10 cellular contexts compared by ENCODE assay signal in genomic region chr17:48244121-48244711, GRCh38.
DNase-seq lines count a peak whose midpoint lies in the region; ATAC-seq and TF ChIP-seq lines count a peak whose summit lies in the region.
"Had no signal": no experiment of that assay in that cellular context is flagged by ENCODE, and none has a peak within 500 bp of the region (broad histone marks: within the 10 kb centered on the region; RNA-seq: fewer than 3 reads in every experiment).

No MANE protein-coding gene starts in this region.

- H3K9me3 Mint-ChIP-seq in GM23338 (no peaks in the 10 kb centered on the region), T-cell (no peaks in the 10 kb centered on the region)

- DNase-seq in AG10803 (ENCODE audit: low read depth) (peak; percentile 54), GM23338 (ENCODE audit: low spot score) (no peak), T-cell (no peak), hepatocyte (ENCODE audit: low spot score) (peak; percentile 65), T-helper 9 cell (no peak), NCI-H2227 (lab: John Stamatoyannopoulos, UW; ENCODE audit: unreplicated experiment) (no peak), NCI-H1436 treated with DMSO at 0.1 percent for 48 hours (lab: John Stamatoyannopoulos, UW) (no peak)
- DNase-seq: activated CD4-positive, alpha-beta T cell treated with anti-CD3 and anti-CD28 coated beads, Interleukin-2, amount 50 U/mL, for 4 hours; NCI-H2029 had no signal

- H4K20me1 ChIP-seq in GM23338 (replicated peaks; ENCODE audit: insufficient read depth), result no peaks in the 10 kb centered on the region
- H4K20me1 ChIP-seq in hepatocyte (ENCODE audit: insufficient read depth, poor library complexity, severe bottlenecking), result no peaks in the 10 kb centered on the region

- no peak overlapping the region for H3K4me3 Mint-ChIP-seq in GM23338
- H3K4me3 Mint-ChIP-seq in T-cell, result no peak overlapping the region

- H3K27ac Mint-ChIP-seq in GM23338 (no peak overlapping the region), T-cell (peak overlapping the region in 1 of 2 donors; percentile 37)

- H3K4me1 Mint-ChIP-seq in GM23338 (peaks cover 30% of the 10 kb centered on the region), T-cell (peaks cover 72 to 76% (median 75%) of the 10 kb centered on the region in 3 donors)

- no peak overlapping the region for H3K4me2 ChIP-seq in GM23338
- H3K4me2 ChIP-seq in hepatocyte, result peak overlapping the region; percentile 12

- H3K36me3 ChIP-seq in GM23338 (ENCODE audit: insufficient read depth) (no peaks in the 10 kb centered on the region), hepatocyte (replicated peaks; ENCODE audit: insufficient read depth, low read depth) (no peaks in the 10 kb centered on the region)

- H3K9me2 ChIP-seq in GM23338 (ENCODE audit: insufficient read depth) (no peaks in the 10 kb centered on the region), hepatocyte (replicated peaks; ENCODE audit: insufficient read depth) (no peaks in the 10 kb centered on the region)

- POLR2A ChIA-PET in T-cell (lab: Charles Lee), result interaction anchor here in 1 of 2 donors (0.6 kb wide), 1 partner anchor 10 kb away, joined by 4 read pairs; no protein-coding TSS in a partner anchor

- no peak overlapping the region for H3K27ac ChIP-seq in GM23338 (ENCODE audit: low read depth)
- peak overlapping the region; percentile 81 for H3K27ac ChIP-seq in hepatocyte

- no peaks in the 10 kb centered on the region for H3K36me3 Mint-ChIP-seq in GM23338 (ENCODE audit: low read depth)
- H3K36me3 Mint-ChIP-seq in T-cell, result peaks cover 10% of the 10 kb centered on the region

- H3K27me3 ChIP-seq in GM23338 (ENCODE audit: insufficient read depth) (no peaks in the 10 kb centered on the region), hepatocyte (no peaks in the 10 kb centered on the region)

- no peak for TF ChIP-seq CTCF in AG10803 (conservative IDR thresholded peaks at IDR 0.05; ENCODE audit: low read length)
- TF ChIP-seq CTCF in GM23338 (conservative IDR thresholded peaks at IDR 0.05; ENCODE audit: low read depth in 2 of 2), result 0 out of 4 replicates have a peak, but pooled peaks of 1 of the 2 experiments have one; percentile 2
- no peak for TF ChIP-seq CTCF in hepatocyte (IDR thresholded peaks at IDR 0.05; ENCODE audit: poor library complexity)

- H3F3A ChIP-seq in GM23338 (replicated peaks; ENCODE audit: low read depth), result no peaks in the 10 kb centered on the region

- CTCF ChIA-PET in T-cell (lab: Charles Lee), result interaction anchor here (0.6 to 1.9 kb wide), 4 partner anchors 16 to 248 kb away, joined by 3 to 6 read pairs (median 4); no protein-coding TSS in a partner anchor

- WGBS in hepatocyte (ENCODE audit: low lambda C conversion rate, missing lambda C conversion rate), result 10% methylated on average over 3 of the region's 3 CpGs

- H3K27me3 Mint-ChIP-seq in GM23338 (ENCODE audit: insufficient read depth, low read depth, poor library complexity) (no peaks in the 10 kb centered on the region), T-cell (no peaks in the 10 kb centered on the region)

- H3K4me3 ChIP-seq in AG10803 (ENCODE audit: low read length) (no peak overlapping the region), GM23338 (no peak overlapping the region), hepatocyte (no peak overlapping the region)

- H2AFZ ChIP-seq in GM23338 (peak overlapping the region; percentile 44), hepatocyte (no peak overlapping the region)

- H3K4me1 ChIP-seq in GM23338 (ENCODE audit: insufficient read depth) (peaks cover 4% of the 10 kb centered on the region; the same call in 1 of the 2 replicates), hepatocyte (ENCODE audit: insufficient read depth) (peaks cover 49% of the 10 kb centered on the region)

- no peaks in the 10 kb centered on the region for H3K9me3 ChIP-seq in hepatocyte (ENCODE audit: low read depth)

- ATAC-seq in GM23338 (no peak), T-cell (replicated peaks in 1 of 4) (peak; percentile 45 to 63 (median 56)), GM19452 (IDR thresholded peaks at IDR 0.05; ENCODE audit: unreplicated experiment) (no peak)

- H3K79me2 ChIP-seq in GM23338 (replicated peaks; ENCODE audit: insufficient read depth) (no peaks in the 10 kb centered on the region), hepatocyte (no peaks in the 10 kb centered on the region)

TF ChIP-seq in GM23338, 12 proteins besides CTCF, POLR2A, EP300 and RAD21:
- no peak for TF ChIP-seq STAT1 (IDR thresholded peaks at IDR 0.05; ENCODE audit: unreplicated experiment)
- no peak for TF ChIP-seq NANOG (IDR thresholded peaks at IDR 0.05; ENCODE audit: borderline replicate concordance)
- TF ChIP-seq ETS1 (IDR thresholded peaks at IDR 0.05), result no peak
- no peak for TF ChIP-seq CREB1 (CRISPR knock-in tag; IDR thresholded peaks at IDR 0.05; ENCODE audit: low read depth)
- no peak for TF ChIP-seq ZNF114 (CRISPR knock-in tag; IDR thresholded peaks at IDR 0.05)
- no peak for TF ChIP-seq ZNF462 (CRISPR knock-in tag; IDR thresholded peaks at IDR 0.05)

Comparison
In these comparisons a context has a peak if more than half of its experiments do, and no peak if none do; other contexts are left out.
1. DNase-seq: peak in AG10803 (single experiment) and hepatocyte (single experiment); none in GM23338 (single experiment), T-cell (0 of 34), T-helper 9 cell (single experiment), NCI-H2227 (single experiment) and NCI-H1436 treated with DMSO at 0.1 percent for 48 hours (single experiment).
2. ATAC-seq: peak in T-cell (4 of 4); none in GM23338 (single experiment) and GM19452 (single experiment).